Comparison of ENCODE assay signal across 8 cellular contexts in the genomic region with DNA sequence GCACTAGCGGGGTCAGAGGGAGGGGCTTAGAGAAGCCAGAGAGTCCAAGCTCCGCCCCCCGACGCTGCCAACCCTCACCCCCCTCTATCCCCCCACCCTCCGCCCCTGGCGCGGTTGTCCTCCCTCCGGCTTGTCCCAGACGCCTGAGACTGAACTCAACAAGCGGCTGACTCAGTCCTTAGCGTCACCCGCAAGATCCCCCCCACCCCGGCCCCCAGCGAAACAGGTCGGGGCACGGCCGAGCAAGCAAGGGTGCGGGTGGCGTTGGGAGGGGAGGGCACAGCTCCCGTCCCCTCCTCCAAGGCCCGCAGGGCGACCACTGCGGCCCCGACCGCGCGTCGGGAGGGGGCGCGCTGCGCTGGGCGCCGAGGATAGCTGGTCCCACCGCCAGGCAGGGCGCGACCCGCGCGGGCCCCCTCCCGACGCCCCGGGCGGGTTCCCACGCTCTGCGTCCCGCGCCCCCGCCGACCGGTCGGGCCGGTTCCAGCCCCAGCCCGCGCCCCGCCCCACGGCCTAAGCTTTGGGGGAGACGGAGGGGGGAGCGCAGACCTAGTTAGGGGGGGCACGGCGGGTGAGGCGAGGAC. TPM values are rescaled to one million over a fixed set of nuclear protein-coding genes. Genes with fewer than 3 reads are reported as not detected.
DNase-seq lines count a peak whose midpoint lies in the region; ATAC-seq and TF ChIP-seq lines count a peak whose summit lies in the region.

No MANE protein-coding gene starts in this region.

- no peak overlapping the region for H3K18ac ChIP-seq in H9 (ENCODE audit: insufficient read length, low read depth, low read length)

- H3K4me3 Mint-ChIP-seq in H9, result peak overlapping the region; percentile 77 to 88

- no peak overlapping the region for H2BK12ac ChIP-seq in H9 (ENCODE audit: insufficient read length, low read depth, low read length)

- no peaks in the 10 kb centered on the region for H4K20me1 ChIP-seq in H9 (ENCODE audit: control insufficient read depth, insufficient read depth, insufficient read length)

- H3K27me3 ChIP-seq in AG04450 (ENCODE audit: control insufficient read depth, insufficient read depth, low read length), result no peaks in the 10 kb centered on the region
- no peaks in the 10 kb centered on the region for H3K27me3 ChIP-seq in H9 (ENCODE audit: insufficient read depth, low read length)

- peak overlapping the region; percentile 48 for H3K4me2 ChIP-seq in H9 (ENCODE audit: insufficient read depth, insufficient read length, low read length)

- no peak overlapping the region for H3K4ac ChIP-seq in H9 (ENCODE audit: low read depth, low read length)

- H2BK15ac ChIP-seq in H9 (ENCODE audit: low read depth, low read length), result no peak overlapping the region

- peaks cover 14% of the 10 kb centered on the region; the same call in 1 of the 2 replicates for H3K79me2 ChIP-seq in H9 (ENCODE audit: insufficient read depth, low read length)

- no peak overlapping the region for H3T11ph ChIP-seq in H9 (ENCODE audit: low read length)

- no peak overlapping the region for H3K27ac Mint-ChIP-seq in H9

- no peaks in the 10 kb centered on the region for H3K9me3 Mint-ChIP-seq in H9

- intact Hi-C loops in Right ventricle myocardium superior (cut with DNase I), result no loop called here

- no peak overlapping the region for H2BK5ac ChIP-seq in H9 (ENCODE audit: insufficient read length, low read length)

- no peak overlapping the region for H3K9ac ChIP-seq in H9 (ENCODE audit: extremely low read depth, insufficient read length, low read length)

- no peak overlapping the region for H2BK20ac ChIP-seq in H9 (ENCODE audit: low read depth, low read length, poor library complexity, severe bottlenecking)

- H4K91ac ChIP-seq in H9 (ENCODE audit: insufficient read length, low read depth, low read length), result no peak overlapping the region

- H2AK5ac ChIP-seq in H9 (ENCODE audit: insufficient read length, low read length), result no peak overlapping the region

- H3K36me3 Mint-ChIP-seq in H9 (ENCODE audit: insufficient read depth in 1 of 3, low read depth in 3 of 3), result peaks cover 21 to 72% (median 56%) of the 10 kb centered on the region in 3 experiments; a peak in 6 of 7 replicates

- H3K27me3 Mint-ChIP-seq in H9 (ENCODE audit: low read depth), result no peaks in the 10 kb centered on the region

- H2BK120ac ChIP-seq in H9 (ENCODE audit: low read depth, low read length, poor library complexity, severe bottlenecking), result no peak overlapping the region

- CTCF ChIA-PET in AG04450 (lab: Charles Lee), result interaction anchor here (0.6 to 0.9 kb wide), 10 partner anchors 12 to 633 kb away, joined by 3 to 6 read pairs (median 4); no protein-coding TSS in a partner anchor

- no peak overlapping the region for H2AFZ ChIP-seq in H9 (ENCODE audit: low read length)

- H3K23me2 ChIP-seq in H9 (ENCODE audit: insufficient read length, low read depth, low read length, poor library complexity, severe bottlenecking), result no peaks in the 10 kb centered on the region

- peaks cover 6% of the 10 kb centered on the region; the same call in 1 of the 2 replicates for H3K4me1 ChIP-seq in H9 (ENCODE audit: insufficient read depth, low read length)

- ATAC-seq in Right ventricle myocardium superior (ENCODE audit: poor library complexity), result peak; percentile 27
- no peak for ATAC-seq in GM18861 (IDR thresholded peaks at IDR 0.05; ENCODE audit: unreplicated experiment)

- no peaks in the 10 kb centered on the region for H3K79me1 ChIP-seq in H9 (ENCODE audit: insufficient read depth, low read depth, low read length, poor library complexity, severe bottlenecking)

- no peak overlapping the region for H3K14ac ChIP-seq in H9 (ENCODE audit: insufficient read depth, low read length)

- H3K56ac ChIP-seq in H9 (ENCODE audit: insufficient read length, low read depth, low read length), result no peak overlapping the region

- H4K5ac ChIP-seq in H9 (ENCODE audit: insufficient read length, low read depth, low read length), result no peak overlapping the region

- peaks cover 34 to 35% of the 10 kb centered on the region in 2 experiments for H3K4me1 Mint-ChIP-seq in H9

- H3K23ac ChIP-seq in H9 (ENCODE audit: insufficient read length, low read depth, low read length), result no peak overlapping the region

- no peak for DNase-seq in AG04450 (ENCODE audit: low read depth, low spot score)
- DNase-seq in H9, result peak; percentile 85
- peak; percentile 43 for DNase-seq in T1000 (lab: John Stamatoyannopoulos, UW)
- DNase-seq in Right ventricle myocardium superior, result peak; percentile 51
- DNase-seq in retina, result peak; percentile 78
- DNase-seq in stimulated activated naive CD4-positive, alpha-beta T cell (lab: John Stamatoyannopoulos, UW), result no peak
- DNase-seq in HK-2 (ENCODE audit: unreplicated experiment), result no peak

- peak overlapping the region; percentile 50 for H3K4me3 ChIP-seq in AG04450 (ENCODE audit: low read depth, low read length)

- POLR2A ChIA-PET in AG04450 (lab: Yijun Ruan, JAX), result interaction anchor here (0.6 to 0.8 kb wide), 3 partner anchors 14 to 183 kb away, joined by 3 to 10 read pairs (median 3); no protein-coding TSS in a partner anchor

- TF ChIP-seq CTCF in AG04450 (IDR thresholded peaks at IDR 0.05; ENCODE audit: low read depth, low read length) (peak; percentile 14; the same call in 1 of the 2 replicates), H9 (conservative IDR thresholded peaks at IDR 0.05) (peak; percentile 36; the same call in 2 of the 3 replicates)

- no peak overlapping the region for H4K8ac ChIP-seq in H9 (replicated peaks; ENCODE audit: insufficient read length, low read depth, low read length)

- no peak overlapping the region for H3K27ac ChIP-seq in AG04450 (ENCODE audit: low read depth, low read length)
- H3K27ac ChIP-seq in H9 (ENCODE audit: insufficient read length, low read depth, low read length), result no peak overlapping the region

- H3K9me3 ChIP-seq in AG04450 (ENCODE audit: control insufficient read depth, insufficient read depth, low read length) (no peaks in the 10 kb centered on the region; the same call in 1 of the 2 replicates), H9 (ENCODE audit: control insufficient read depth, low read depth, low read length) (no peaks in the 10 kb centered on the region)

- WGBS in H9 (ENCODE audit: extremely low coverage, insufficient read length, low lambda C conversion rate), result no CpG with 5 or more reads among the region's 61 CpGs

RNA-seq across cellular contexts. Expression of gene NOTCH3, which starts 5.3 kb away (rescaled TPM):
- polyA plus RNA-seq in AG04450 (2011; rRNA removed), result 8.8 and 10.5 TPM in 2 replicates
- polyA minus RNA-seq in AG04450 (2011; rRNA and poly(A)+ RNA removed), result 30.6 and 39.4 TPM in 2 replicates
- total RNA-seq in H9 (2021) (164 and 165 TPM in 2 replicates), Right ventricle myocardium superior (25.0 TPM)

RNA-seq across cellular contexts. Expression of gene EPHX3, which starts 36.8 kb away (rescaled TPM):
- polyA plus RNA-seq in AG04450 (2011; rRNA removed), result not detected in 2 replicates
- polyA minus RNA-seq in AG04450 (2011; rRNA and poly(A)+ RNA removed), result 0.13 and 0.55 TPM in 2 replicates
- total RNA-seq in H9 (2021) (26.7 and 27.4 TPM in 2 replicates), Right ventricle myocardium superior (0.27 TPM)

Comparison
In these comparisons a context has a peak if more than half of its experiments do, and no peak if none do; other contexts are left out.
1. DNase-seq: peak in H9 (single experiment), T1000 (single experiment), Right ventricle myocardium superior (single experiment) and retina (single experiment); none in AG04450 (single experiment), stimulated activated naive CD4-positive, alpha-beta T cell (0 of 6) and HK-2 (single experiment).
2. RNA of gene EPHX3, which starts 36.8 kb away (total RNA-seq): 26.7 to 27.4 TPM in H9; 0.27 TPM in Right ventricle myocardium superior (single experiment); every median in the first group is over 10 times any median in the second.